8 cellular contexts compared by ENCODE assay signal in genomic region chr1:153659175-153659534, GRCh38. TPM values are rescaled to one million over a fixed set of nuclear protein-coding genes. Genes with fewer than 3 reads are reported as not detected.
DNase-seq lines count a peak whose midpoint lies in the region; ATAC-seq and TF ChIP-seq lines count a peak whose summit lies in the region.

No MANE protein-coding gene starts in this region.

- peak overlapping the region; percentile 11 for H3K9ac ChIP-seq in parathyroid adenoma

- H3K4me2 ChIP-seq in parathyroid adenoma (ENCODE audit: low read length), result peak overlapping the region; percentile 80

- peaks cover 4% of the 10 kb centered on the region for H3K79me2 ChIP-seq in parathyroid adenoma

- POLR2A ChIA-PET in RWPE1 (lab: Yijun Ruan, JAX; ENCODE audit: low non-redundant PET), result interaction anchor here (0.9 kb wide), 1 partner anchor 25 kb away, joined by 4 read pairs; the partner anchor contains the start of gene CHTOP

- DNase-seq in GM06990 (ENCODE audit: extremely low read depth, insufficient read length) (no peak), RWPE1 (ENCODE audit: low spot score) (no peak), NOMO-1 treated with dmso at 0.1 percent for 144 hours (lab: John Stamatoyannopoulos, UW; ENCODE audit: unreplicated experiment) (no peak), sciatic nerve (ENCODE audit: low spot score) (no peak)

- H3K27me3 ChIP-seq in GM06990 (replicated peaks; ENCODE audit: control insufficient read depth, insufficient read depth, low read length) (no peaks in the 10 kb centered on the region), parathyroid adenoma (ENCODE audit: control insufficient read depth, insufficient read depth, low read length) (no peaks in the 10 kb centered on the region)

- H3K9me3 ChIP-seq in parathyroid adenoma (ENCODE audit: control insufficient read depth, low read length), result no peaks in the 10 kb centered on the region

- intact Hi-C loops in sciatic nerve (cut with DNase I), result no loop called here

- peak overlapping the region; percentile 85 for H3K4me3 ChIP-seq in GM06990 (replicated peaks; ENCODE audit: low read depth, low read length)
- peak overlapping the region; percentile 87 for H3K4me3 ChIP-seq in parathyroid adenoma (ENCODE audit: low read depth, low read length)

- peaks cover 16% of the 10 kb centered on the region for H3K36me3 ChIP-seq in GM06990 (ENCODE audit: control insufficient read depth, insufficient read depth, low read length)
- no peaks in the 10 kb centered on the region for H3K36me3 ChIP-seq in parathyroid adenoma (ENCODE audit: control insufficient read depth, insufficient read depth, low read length)

- CTCF ChIA-PET in RWPE1 (lab: Yijun Ruan, JAX), result interaction anchor here (0.6 kb wide), 1 partner anchor 95 kb away, joined by 3 read pairs; no protein-coding TSS in a partner anchor

- peak overlapping the region; percentile 86 for H2AFZ ChIP-seq in parathyroid adenoma

- H3K27ac ChIP-seq in RWPE1, result peak overlapping the region; percentile 88
- peak overlapping the region; percentile 88 for H3K27ac ChIP-seq in parathyroid adenoma

- no peaks in the 10 kb centered on the region for H3K4me1 ChIP-seq in parathyroid adenoma

- TF ChIP-seq CTCF in GM06990 (IDR thresholded peaks at IDR 0.05; ENCODE audit: insufficient read depth, low read length, poor library complexity, severe bottlenecking) (no peak), RWPE1 (conservative IDR thresholded peaks at IDR 0.05; ENCODE audit: low read depth) (no peak), parathyroid adenoma (IDR thresholded peaks at IDR 0.05) (no peak)

- ATAC-seq in esophagus mucosa (peak; percentile 1), HG03460 (IDR thresholded peaks at IDR 0.05; ENCODE audit: unreplicated experiment) (no peak), HG02763 (IDR thresholded peaks at IDR 0.05; ENCODE audit: unreplicated experiment) (no peak), sciatic nerve (no peak)

RNA-seq across cellular contexts. Expression of gene SNAPIN, which starts 0.7 kb away (rescaled TPM):
- 32.0 TPM for total RNA-seq in esophagus mucosa
- total RNA-seq in sciatic nerve, result 30.2 TPM

RNA-seq across cellular contexts. Expression of gene ILF2, which starts 11.6 kb away (rescaled TPM):
- total RNA-seq in esophagus mucosa (131 TPM), sciatic nerve (73.5 TPM)

RNA-seq across cellular contexts. Expression of gene NPR1, which starts 19.3 kb away (rescaled TPM):
- total RNA-seq in esophagus mucosa (1.8 TPM), sciatic nerve (34.1 TPM)

RNA-seq across cellular contexts. Expression of gene CHTOP, which starts 25.3 kb away (rescaled TPM):
- total RNA-seq in esophagus mucosa (44.0 TPM), sciatic nerve (66.3 TPM)

RNA-seq across cellular contexts. Expression of gene S100A1, which starts 30.9 kb away (rescaled TPM):
- 0.44 TPM for total RNA-seq in esophagus mucosa
- 99.7 TPM for total RNA-seq in sciatic nerve

Comparison
In these comparisons a context has a peak if more than half of its experiments do, and no peak if none do; other contexts are left out.
1. RNA of gene NPR1, which starts 19.3 kb away (total RNA-seq): 34.1 TPM in sciatic nerve (single experiment); 1.8 TPM in esophagus mucosa (single experiment); every median in the first group is over 10 times any median in the second.